1 cellular context compared by ENCODE assay signal in the genomic region with DNA sequence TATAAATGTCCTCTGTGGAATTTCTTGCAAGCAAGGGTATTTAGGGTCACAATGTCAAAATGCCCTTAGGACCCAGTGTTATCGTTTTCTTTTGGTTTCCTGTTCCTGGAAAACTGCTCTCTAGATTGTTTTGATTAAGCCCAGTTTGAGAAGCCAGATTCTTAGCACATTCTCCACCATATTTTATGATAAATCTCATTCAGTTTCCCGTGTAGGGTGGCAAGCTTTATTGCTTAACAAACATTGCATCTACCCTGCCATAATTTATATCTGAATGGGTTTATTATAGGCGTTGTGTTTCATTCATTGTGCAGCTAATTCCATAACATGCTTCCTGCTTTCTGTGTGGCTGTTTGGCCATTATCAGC.
TF ChIP-seq lines count a peak whose summit lies in the region.

No MANE protein-coding gene starts in this region.

TF ChIP-seq in HEK293, 187 proteins besides CTCF, POLR2A, EP300 and RAD21 (continued from another document):
- no peak for TF ChIP-seq REPIN1 (tag by site-specific recombination; IDR thresholded peaks at IDR 0.05; ENCODE audit: low read depth)
- TF ChIP-seq ZNF548 (tag by site-specific recombination; IDR thresholded peaks at IDR 0.05) = no peak
- no peak for TF ChIP-seq ZNF18 (tag by site-specific recombination; IDR thresholded peaks at IDR 0.05)
- no peak for TF ChIP-seq BCL11A (tag by site-specific recombination; IDR thresholded peaks at IDR 0.05; ENCODE audit: low read depth)
- no peak for TF ChIP-seq ZNF37A (tag by site-specific recombination; IDR thresholded peaks at IDR 0.05)
- no peak for TF ChIP-seq ZNF423 (tag by site-specific recombination; IDR thresholded peaks at IDR 0.05)
- TF ChIP-seq ZNF146 (tag by site-specific recombination; IDR thresholded peaks at IDR 0.05) = no peak
